ENCODE assay signal across 33 cellular contexts in the genomic region with DNA sequence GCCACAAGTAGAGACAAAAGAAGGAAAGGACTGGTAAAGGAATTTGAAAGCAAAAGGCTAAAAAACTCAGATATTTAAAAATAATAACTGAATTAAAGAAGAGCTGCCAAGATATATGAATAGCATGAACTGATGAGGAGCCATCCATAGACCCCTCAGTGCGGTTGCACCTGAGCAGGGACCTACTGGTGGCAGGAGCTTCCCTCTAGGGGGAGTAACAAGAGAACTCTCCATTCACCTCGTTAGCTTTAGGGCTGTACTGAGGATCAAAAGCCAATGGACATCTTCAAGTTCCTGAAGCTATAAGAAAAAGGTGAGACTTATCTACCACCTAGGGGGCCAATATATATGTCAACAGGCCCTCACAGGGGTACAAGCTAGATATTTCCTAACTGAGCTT. TPM values are rescaled to one million over a fixed set of nuclear protein-coding genes. Genes with fewer than 3 reads are reported as not detected.
"Had no signal": no experiment of that assay in that cellular context is flagged by ENCODE, and none has a peak within 500 bp of the region (broad histone marks: within the 10 kb centered on the region; RNA-seq: fewer than 3 reads in every experiment).

No MANE protein-coding gene starts in this region.

- H3K4me1 Mint-ChIP-seq: activated CD4-positive, alpha-beta memory T cell treated with anti-CD3 and anti-CD28 coated beads, Interleukin-2, amount 10 ng/mL, durations not matched to agents 7 days and 5 days; activated CD4-positive, alpha-beta T cell treated with anti-CD3 and anti-CD28 coated beads for 36 hours; activated CD4-positive, alpha-beta T cell treated with anti-CD3 and anti-CD28 coated beads, Interleukin-2, amount 10 ng/mL, durations not matched to agents 7 days and 5 days; activated CD8-positive, alpha-beta memory T cell treated with anti-CD3 and anti-CD28 coated beads, Interleukin-2, amount 10 ng/mL, durations not matched to agents 7 days and 5 days; activated naive CD8-positive, alpha-beta T cell treated with anti-CD3 and anti-CD28 coated beads for 36 hours had no signal

- H3K27ac Mint-ChIP-seq: activated CD4-positive, alpha-beta memory T cell treated with anti-CD3 and anti-CD28 coated beads, Interleukin-2, amount 10 ng/mL, durations not matched to agents 7 days and 5 days; activated CD4-positive, alpha-beta T cell treated with anti-CD3 and anti-CD28 coated beads for 36 hours; activated CD4-positive, alpha-beta T cell treated with anti-CD3 and anti-CD28 coated beads, Interleukin-2, amount 10 ng/mL, durations not matched to agents 7 days and 5 days; activated CD8-positive, alpha-beta memory T cell treated with anti-CD3 and anti-CD28 coated beads, Interleukin-2, amount 10 ng/mL, durations not matched to agents 7 days and 5 days; activated CD8-positive, alpha-beta T cell treated with anti-CD3 and anti-CD28 coated beads, Interleukin-2, amount 10 ng/mL, durations not matched to agents 7 days and 5 days; activated naive CD4-positive, alpha-beta T cell treated with anti-CD3 and anti-CD28 coated beads for 36 hours; activated naive CD4-positive, alpha-beta T cell treated with anti-CD3 and anti-CD28 coated beads, Interleukin-2, amount 50 U/mL, for 72 hours; activated naive CD8-positive, alpha-beta T cell treated with anti-CD3 and anti-CD28 coated beads for 36 hours; activated T-cell treated with anti-CD3 and anti-CD28 coated beads, Interleukin-2, amount 50 U/mL, for 24 hours; activated T-helper 2 cell treated with anti-CD3 and anti-CD28 coated beads, Interferon-gamma antibody, Interleukin-2, Interleukin-4, amounts not matched to agents 10 μg/mL and 5 μg/mL and 100 μg/mL, durations not matched to agents 14 hours and 24 hours and 36 hours; T-helper 1 cell treated with Interleukin-12 subunit alpha and Interleukin-12 subunit beta and Interleukin-4 antibody, amounts not matched to agents 30 μg/mL and 1 μg/mL, for 36 hours; T-helper 2 cell treated with Interferon-gamma antibody and Interleukin-4, amounts not matched to agents 5 μg/mL and 100 μg/mL, for 36 hours had no signal

- H3K27me3 ChIP-seq: adrenal gland, body of pancreas, brain microvascular endothelial cell, breast epithelium had no signal

- H3K36me3 ChIP-seq: adrenal gland, brain microvascular endothelial cell, breast epithelium had no signal

- DNase-seq: activated CD4-positive, alpha-beta memory T cell treated with anti-CD3 and anti-CD28 coated beads, Interleukin-2, amount 10 ng/mL, durations not matched to agents 7 days and 5 days; activated CD4-positive, alpha-beta T cell treated with anti-CD3 and anti-CD28 coated beads for 1 hour; activated CD4-positive, alpha-beta T cell treated with anti-CD3 and anti-CD28 coated beads for 36 hours; activated CD4-positive, alpha-beta T cell treated with anti-CD3 and anti-CD28 coated beads for 48 hours; activated CD4-positive, alpha-beta T cell treated with anti-CD3 and anti-CD28 coated beads, Interleukin-2, amount 10 ng/mL, durations not matched to agents 7 days and 5 days; activated CD4-positive, alpha-beta T cell treated with anti-CD3 and anti-CD28 coated beads, Interleukin-2, amount 50 U/mL, for 48 hours; activated CD4-positive, CD25-positive, alpha-beta regulatory T cell; activated CD8-positive, alpha-beta memory T cell treated with anti-CD3 and anti-CD28 coated beads, Interleukin-2, amount 10 ng/mL, durations not matched to agents 7 days and 5 days; activated CD8-positive, alpha-beta memory T cell treated with anti-CD3 and anti-CD28 coated beads, Interleukin-2, amount 50 U/mL, for 48 hours; activated CD8-positive, alpha-beta T cell treated with anti-CD3 and anti-CD28 coated beads, Interleukin-2, amount 10 ng/mL, durations not matched to agents 7 days and 5 days; activated effector memory CD4-positive, alpha-beta T cell treated with Interleukin-2 at 50 U/mL for 16 hours; activated gamma-delta T cell treated with Interleukin-2 at 50 U/mL for 16 hours; activated naive CD4-positive, alpha-beta T cell; activated naive CD4-positive, alpha-beta T cell treated with anti-CD3 and anti-CD28 coated beads for 36 hours; activated naive CD4-positive, alpha-beta T cell treated with anti-CD3 and anti-CD28 coated beads, Interleukin-2, amount 50 U/mL, for 16 hours; activated naive CD8-positive, alpha-beta T cell treated with anti-CD3 and anti-CD28 coated beads for 36 hours; activated T-cell treated with anti-CD3 and anti-CD28 coated beads, Interleukin-2, amount 50 U/mL, for 24 hours; activated T-cell treated with anti-CD3 and anti-CD28 coated beads, Interleukin-2, amount 50 U/mL, for 48 hours; adrenal gland; amniotic stem cell; aorta; body of pancreas; brain microvascular endothelial cell; central memory CD4-positive, alpha-beta T cell; T-helper 2 cell; T-helper 9 cell had no signal

- H3K4me1 ChIP-seq: adrenal gland, body of pancreas, breast epithelium had no signal

- H3K36me3 Mint-ChIP-seq: activated CD8-positive, alpha-beta memory T cell treated with anti-CD3 and anti-CD28 coated beads, Interleukin-2, amount 10 ng/mL, durations not matched to agents 7 days and 5 days; activated naive CD8-positive, alpha-beta T cell treated with anti-CD3 and anti-CD28 coated beads for 36 hours had no signal

- H3K27me3 Mint-ChIP-seq: activated CD4-positive, alpha-beta memory T cell treated with anti-CD3 and anti-CD28 coated beads, Interleukin-2, amount 10 ng/mL, durations not matched to agents 7 days and 5 days; activated CD4-positive, alpha-beta T cell treated with anti-CD3 and anti-CD28 coated beads for 36 hours; activated CD4-positive, alpha-beta T cell treated with anti-CD3 and anti-CD28 coated beads, Interleukin-2, amount 10 ng/mL, durations not matched to agents 7 days and 5 days; activated CD8-positive, alpha-beta memory T cell treated with anti-CD3 and anti-CD28 coated beads, Interleukin-2, amount 10 ng/mL, durations not matched to agents 7 days and 5 days had no signal

- H3K4me3 ChIP-seq: adrenal gland, body of pancreas, breast epithelium had no signal

- H3K27ac ChIP-seq: adrenal gland, body of pancreas, brain microvascular endothelial cell, breast epithelium, VCaP had no signal

- ATAC-seq: activated CD4-positive, alpha-beta T cell treated with anti-CD3 and anti-CD28 coated beads for 36 hours; activated CD4-positive, CD25-positive, alpha-beta regulatory T cell treated with anti-CD3 and anti-CD28 coated beads, Interleukin-2, amount 50 U/mL, for 24 hours; activated CD8-positive, alpha-beta memory T cell treated with anti-CD3 and anti-CD28 coated beads, Interleukin-2, amount 10 ng/mL, durations not matched to agents 7 days and 5 days; activated CD8-positive, alpha-beta T cell treated with anti-CD3 and anti-CD28 coated beads, Interleukin-2, amount 10 ng/mL, durations not matched to agents 7 days and 5 days; activated naive CD4-positive, alpha-beta T cell treated with anti-CD3 and anti-CD28 coated beads, Interleukin-2, amount 50 U/mL, for 72 hours; body of pancreas had no signal

- H3K9me3 ChIP-seq: adrenal gland, breast epithelium had no signal

- H3K4me3 Mint-ChIP-seq: activated CD4-positive, alpha-beta memory T cell treated with anti-CD3 and anti-CD28 coated beads, Interleukin-2, amount 10 ng/mL, durations not matched to agents 7 days and 5 days; activated CD4-positive, alpha-beta T cell treated with anti-CD3 and anti-CD28 coated beads for 36 hours; activated CD4-positive, alpha-beta T cell treated with anti-CD3 and anti-CD28 coated beads, Interleukin-2, amount 10 ng/mL, durations not matched to agents 7 days and 5 days; activated CD8-positive, alpha-beta memory T cell treated with anti-CD3 and anti-CD28 coated beads, Interleukin-2, amount 10 ng/mL, durations not matched to agents 7 days and 5 days; activated CD8-positive, alpha-beta T cell treated with anti-CD3 and anti-CD28 coated beads, Interleukin-2, amount 10 ng/mL, durations not matched to agents 7 days and 5 days; activated naive CD4-positive, alpha-beta T cell treated with anti-CD3 and anti-CD28 coated beads for 36 hours; activated naive CD8-positive, alpha-beta T cell treated with anti-CD3 and anti-CD28 coated beads for 36 hours; activated T-cell treated with anti-CD3 and anti-CD28 coated beads, Interleukin-2, amount 50 U/mL, for 24 hours; T-helper 1 cell treated with Interleukin-12 subunit alpha and Interleukin-12 subunit beta and Interleukin-4 antibody, amounts not matched to agents 30 μg/mL and 1 μg/mL, for 36 hours; T-helper 2 cell treated with Interferon-gamma antibody and Interleukin-4, amounts not matched to agents 5 μg/mL and 100 μg/mL, for 36 hours had no signal

RNA-seq across cellular contexts. Expression of a gene that starts 27.8 kb away (rescaled TPM):
- total RNA-seq: activated CD8-positive, alpha-beta T cell treated with anti-CD3 and anti-CD28 coated beads, Interleukin-2, amount 10 ng/mL, durations not matched to agents 7 days and 5 days had no signal
